ENCODE assay signal across 1 cellular context in genomic region chr16:56643080-56643778, GRCh38.
TF ChIP-seq lines count a peak whose summit lies in the region.

No MANE protein-coding gene starts in this region.

TF ChIP-seq in HepG2, 621 proteins besides CTCF, POLR2A, EP300 and RAD21 (continued from another document and continues in another):
- 0 out of 2 replicates have a peak, but pooled peaks have one; percentile 29 for TF ChIP-seq SNAPC4 (CRISPR knock-in tag; IDR thresholded peaks at IDR 0.05)
- TF ChIP-seq ZNF558 (CRISPR knock-in tag; IDR thresholded peaks at IDR 0.05; ENCODE audit: borderline replicate concordance): no peak
- 0 out of 2 replicates have a peak, but pooled peaks have one; percentile 44 for TF ChIP-seq ZNF547 (CRISPR knock-in tag; IDR thresholded peaks at IDR 0.05)
- no peak for TF ChIP-seq ASH2L (IDR thresholded peaks at IDR 0.05; ENCODE audit: insufficient read length, low read depth, low read length)
- TF ChIP-seq, protein P1, sequence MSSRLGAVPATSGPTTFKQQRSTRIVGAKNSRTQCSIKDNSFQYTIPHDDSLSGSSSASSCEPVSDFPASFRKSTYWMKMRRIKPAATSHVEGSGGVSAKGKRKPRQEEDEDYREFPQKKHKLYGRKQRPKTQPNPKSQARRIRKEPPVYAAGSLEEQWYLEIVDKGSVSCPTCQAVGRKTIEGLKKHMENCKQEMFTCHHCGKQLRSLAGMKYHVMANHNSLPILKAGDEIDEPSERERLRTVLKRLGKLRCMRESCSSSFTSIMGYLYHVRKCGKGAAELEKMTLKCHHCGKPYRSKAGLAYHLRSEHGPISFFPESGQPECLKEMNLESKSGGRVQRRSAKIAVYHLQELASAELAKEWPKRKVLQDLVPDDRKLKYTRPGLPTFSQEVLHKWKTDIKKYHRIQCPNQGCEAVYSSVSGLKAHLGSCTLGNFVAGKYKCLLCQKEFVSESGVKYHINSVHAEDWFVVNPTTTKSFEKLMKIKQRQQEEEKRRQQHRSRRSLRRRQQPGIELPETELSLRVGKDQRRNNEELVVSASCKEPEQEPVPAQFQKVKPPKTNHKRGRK (CRISPR knock-in tag; IDR thresholded peaks at IDR 0.05): 0 out of 2 replicates have a peak, but pooled peaks have one; percentile 17
- TF ChIP-seq NFAT5 (CRISPR knock-in tag; IDR thresholded peaks at IDR 0.05): peak; percentile 55; the same call in 1 of the 2 replicates
- TF ChIP-seq, protein P2, sequence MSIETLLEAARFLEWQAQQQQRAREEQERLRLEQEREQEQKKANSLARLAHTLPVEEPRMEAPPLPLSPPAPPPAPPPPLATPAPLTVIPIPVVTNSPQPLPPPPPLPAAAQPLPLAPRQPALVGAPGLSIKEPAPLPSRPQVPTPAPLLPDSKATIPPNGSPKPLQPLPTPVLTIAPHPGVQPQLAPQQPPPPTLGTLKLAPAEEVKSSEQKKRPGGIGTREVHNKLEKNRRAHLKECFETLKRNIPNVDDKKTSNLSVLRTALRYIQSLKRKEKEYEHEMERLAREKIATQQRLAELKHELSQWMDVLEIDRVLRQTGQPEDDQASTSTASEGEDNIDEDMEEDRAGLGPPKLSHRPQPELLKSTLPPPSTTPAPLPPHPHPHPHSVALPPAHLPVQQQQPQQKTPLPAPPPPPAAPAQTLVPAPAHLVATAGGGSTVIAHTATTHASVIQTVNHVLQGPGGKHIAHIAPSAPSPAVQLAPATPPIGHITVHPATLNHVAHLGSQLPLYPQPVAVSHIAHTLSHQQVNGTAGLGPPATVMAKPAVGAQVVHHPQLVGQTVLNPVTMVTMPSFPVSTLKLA (IDR thresholded peaks at IDR 0.05): no peak
- TF ChIP-seq ERF (CRISPR knock-in tag; IDR thresholded peaks at IDR 0.05): peak; percentile 18; the same call in 1 of the 2 replicates
- peak; percentile 73; the same call in 1 of the 2 replicates for TF ChIP-seq GLI4 (CRISPR knock-in tag; IDR thresholded peaks at IDR 0.05; ENCODE audit: borderline replicate concordance)
- TF ChIP-seq ZNF639 (CRISPR knock-in tag; conservative IDR thresholded peaks at IDR 0.05): no peak
- peak; percentile 72; the same call in 1 of the 2 replicates for TF ChIP-seq ZNF337 (CRISPR knock-in tag; IDR thresholded peaks at IDR 0.05; ENCODE audit: borderline replicate concordance, low read depth)
- peak; percentile 68 for TF ChIP-seq NRL (CRISPR knock-in tag; IDR thresholded peaks at IDR 0.05; ENCODE audit: borderline replicate concordance)
- TF ChIP-seq, protein P3, sequence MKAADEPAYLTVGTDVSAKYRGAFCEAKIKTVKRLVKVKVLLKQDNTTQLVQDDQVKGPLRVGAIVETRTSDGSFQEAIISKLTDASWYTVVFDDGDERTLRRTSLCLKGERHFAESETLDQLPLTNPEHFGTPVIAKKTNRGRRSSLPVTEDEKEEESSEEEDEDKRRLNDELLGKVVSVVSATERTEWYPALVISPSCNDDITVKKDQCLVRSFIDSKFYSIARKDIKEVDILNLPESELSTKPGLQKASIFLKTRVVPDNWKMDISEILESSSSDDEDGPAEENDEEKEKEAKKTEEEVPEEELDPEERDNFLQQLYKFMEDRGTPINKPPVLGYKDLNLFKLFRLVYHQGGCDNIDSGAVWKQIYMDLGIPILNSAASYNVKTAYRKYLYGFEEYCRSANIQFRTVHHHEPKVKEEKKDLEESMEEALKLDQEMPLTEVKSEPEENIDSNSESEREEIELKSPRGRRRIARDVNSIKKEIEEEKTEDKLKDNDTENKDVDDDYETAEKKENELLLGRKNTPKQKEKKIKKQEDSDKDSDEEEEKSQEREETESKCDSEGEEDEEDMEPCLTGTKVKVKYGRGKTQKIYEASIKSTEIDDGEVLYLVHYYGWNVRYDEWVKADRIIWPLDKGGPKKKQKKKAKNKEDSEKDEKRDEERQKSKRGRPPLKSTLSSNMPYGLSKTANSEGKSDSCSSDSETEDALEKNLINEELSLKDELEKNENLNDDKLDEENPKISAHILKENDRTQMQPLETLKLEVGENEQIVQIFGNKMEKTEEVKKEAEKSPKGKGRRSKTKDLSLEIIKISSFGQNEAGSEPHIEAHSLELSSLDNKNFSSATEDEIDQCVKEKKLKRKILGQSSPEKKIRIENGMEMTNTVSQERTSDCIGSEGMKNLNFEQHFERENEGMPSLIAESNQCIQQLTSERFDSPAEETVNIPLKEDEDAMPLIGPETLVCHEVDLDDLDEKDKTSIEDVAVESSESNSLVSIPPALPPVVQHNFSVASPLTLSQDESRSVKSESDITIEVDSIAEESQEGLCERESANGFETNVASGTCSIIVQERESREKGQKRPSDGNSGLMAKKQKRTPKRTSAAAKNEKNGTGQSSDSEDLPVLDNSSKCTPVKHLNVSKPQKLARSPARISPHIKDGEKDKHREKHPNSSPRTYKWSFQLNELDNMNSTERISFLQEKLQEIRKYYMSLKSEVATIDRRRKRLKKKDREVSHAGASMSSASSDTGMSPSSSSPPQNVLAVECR (CRISPR knock-in tag; IDR thresholded peaks at IDR 0.05; ENCODE audit: borderline replicate concordance): peak; percentile 37; the same call in 1 of the 2 replicates
- TF ChIP-seq, protein P4, sequence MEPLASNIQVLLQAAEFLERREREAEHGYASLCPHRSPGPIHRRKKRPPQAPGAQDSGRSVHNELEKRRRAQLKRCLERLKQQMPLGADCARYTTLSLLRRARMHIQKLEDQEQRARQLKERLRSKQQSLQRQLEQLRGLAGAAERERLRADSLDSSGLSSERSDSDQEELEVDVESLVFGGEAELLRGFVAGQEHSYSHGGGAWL (CRISPR knock-in tag; IDR thresholded peaks at IDR 0.05): 0 out of 2 replicates have a peak, but pooled peaks have one; percentile 22
- TF ChIP-seq ZKSCAN8 (CRISPR knock-in tag; IDR thresholded peaks at IDR 0.05; ENCODE audit: borderline replicate concordance): 0 out of 2 replicates have a peak, but pooled peaks have one; percentile 14
- no peak for TF ChIP-seq ZNF33A (CRISPR knock-in tag; IDR thresholded peaks at IDR 0.05; ENCODE audit: borderline replicate concordance)
- TF ChIP-seq LCORL (IDR thresholded peaks at IDR 0.05): no peak
- TF ChIP-seq LCORL (CRISPR knock-in tag; IDR thresholded peaks at IDR 0.05): peak; percentile 15; the same call in 1 of the 2 replicates
- 0 out of 2 replicates have a peak, but pooled peaks have one; percentile 42 for TF ChIP-seq ZNF44 (CRISPR knock-in tag; IDR thresholded peaks at IDR 0.05)
- peak; percentile 45; the same call in 1 of the 2 replicates for TF ChIP-seq ZNF574 (CRISPR knock-in tag; IDR thresholded peaks at IDR 0.05)
- peak; percentile 54; the same call in 1 of the 2 replicates for TF ChIP-seq ZNF430 (CRISPR knock-in tag; IDR thresholded peaks at IDR 0.05)
- no peak for TF ChIP-seq SMAD3 (CRISPR knock-in tag; IDR thresholded peaks at IDR 0.05)
- TF ChIP-seq ARNT2 (CRISPR knock-in tag; IDR thresholded peaks at IDR 0.05; ENCODE audit: low read depth): peak; percentile 67; the same call in 1 of the 2 replicates
- peak; percentile 36 for TF ChIP-seq MED8 (CRISPR knock-in tag; IDR thresholded peaks at IDR 0.05; ENCODE audit: insufficient replicate concordance)
- peak; percentile 82; the same call in 1 of the 2 replicates for TF ChIP-seq CAMTA2 (CRISPR knock-in tag; IDR thresholded peaks at IDR 0.05; ENCODE audit: borderline replicate concordance)
- TF ChIP-seq ZNF878 (CRISPR knock-in tag; IDR thresholded peaks at IDR 0.05): no peak
- peak; percentile 82; the same call in 1 of the 2 replicates for TF ChIP-seq TIGD3 (CRISPR knock-in tag; IDR thresholded peaks at IDR 0.05; ENCODE audit: borderline replicate concordance)
